In genomic region chr4:48342559-48342878, GRCh38 we compare ENCODE assay signal across 8 cellular contexts. TPM values are rescaled to one million over a fixed set of nuclear protein-coding genes. Genes with fewer than 3 reads are reported as not detected.
DNase-seq lines count a peak whose midpoint lies in the region; ATAC-seq, FAIRE-seq and TF ChIP-seq lines count a peak whose summit lies in the region.

No MANE protein-coding gene starts in this region.

- no peak for TF ChIP-seq CTCF in Calu3 (IDR thresholded peaks at IDR 0.05; ENCODE audit: unreplicated experiment)
- TF ChIP-seq CTCF in cardiac fibroblast (IDR thresholded peaks at IDR 0.05; ENCODE audit: low read depth, low read length) = no peak

- no peak for DNase-seq in Calu3
- peak; percentile 7 for DNase-seq in NCI-H748 treated with DMSO at 0.1 percent for 48 hours (lab: John Stamatoyannopoulos, UW)
- DNase-seq in cardiac fibroblast (ENCODE audit: low read depth in 2 of 2) = peak in 1 of 2 donors; percentile 12
- no peak for DNase-seq in urothelium cell line (ENCODE audit: low spot score)
- DNase-seq in SIG-M5 (lab: John Stamatoyannopoulos, UW) = no peak
- no peak for DNase-seq in GF-D8 (lab: John Stamatoyannopoulos, UW)

- ATAC-seq in HG03442 (IDR thresholded peaks at IDR 0.05; ENCODE audit: unreplicated experiment) = no peak

- CTCF ChIA-PET in Calu3 (lab: Charles Lee) = interaction anchor here (1.0 kb wide), 1 partner anchor 9 kb away, joined by 3 read pairs; no protein-coding TSS in a partner anchor

- no peaks in the 10 kb centered on the region for H3K9me3 Mint-ChIP-seq in Calu3 (ENCODE audit: low read depth, unreplicated experiment)

- intact Hi-C loops in Calu3 (cut with micrococcal nuclease; ENCODE audit: unreplicated experiment) = no loop called here

- peak overlapping the region; percentile 90 to 91 for H3K4me3 ChIP-seq in cardiac fibroblast (replicated peaks in 1 of 2; ENCODE audit: low read depth in 2 of 2, low read length in 2 of 2)
- peak overlapping the region; percentile 86 to 93 for H3K4me3 ChIP-seq in muscle layer of colon (ENCODE audit: low read depth in 1 of 2, low read length in 2 of 2)

- H3K27ac ChIP-seq in muscle layer of colon (ENCODE audit: low read depth, low read length) = peak overlapping the region; percentile 88

- H3K36me3 ChIP-seq in muscle layer of colon (ENCODE audit: insufficient read depth, low read length) = no peaks in the 10 kb centered on the region

- peak overlapping the region; percentile 79 for H3K9ac ChIP-seq in muscle layer of colon (ENCODE audit: low read length)

- H3K27me3 ChIP-seq in muscle layer of colon (ENCODE audit: control insufficient read depth in 1 of 2, insufficient read depth in 2 of 2, low read length in 2 of 2) = no peaks in the 10 kb centered on the region

- H3K4me1 ChIP-seq in muscle layer of colon (ENCODE audit: insufficient read depth, low read length) = peaks cover 36% of the 10 kb centered on the region

- H3K9me3 ChIP-seq in muscle layer of colon (ENCODE audit: low read length) = no peaks in the 10 kb centered on the region

- H3K4me3 Mint-ChIP-seq in Calu3 (ENCODE audit: low read depth, unreplicated experiment) = peak overlapping the region; percentile 85

- H3K4me1 Mint-ChIP-seq in Calu3 (ENCODE audit: low read depth, unreplicated experiment) = peaks cover 19% of the 10 kb centered on the region

- peaks cover 23% of the 10 kb centered on the region for H3K36me3 Mint-ChIP-seq in Calu3 (ENCODE audit: insufficient read depth, unreplicated experiment)

- FAIRE-seq in urothelium cell line (lab: Jason Lieb, UNC) = no peak

- no TSS peak for BruUV-seq in Calu3 (replicated peaks; lab: Mats Ljungman, UMichigan)

- peak overlapping the region; percentile 63 for H3K27ac Mint-ChIP-seq in Calu3 (ENCODE audit: unreplicated experiment)

- no peaks in the 10 kb centered on the region for H3K27me3 Mint-ChIP-seq in Calu3 (ENCODE audit: unreplicated experiment)

RNA-seq across cellular contexts. Expression of gene SLAIN2, which starts 1.2 kb away (rescaled TPM):
- total RNA-seq in Calu3 (2022) = 44.1 and 49.3 TPM in 2 replicates
